Comparison of ENCODE assay signal across 12 cellular contexts in the genomic region with DNA sequence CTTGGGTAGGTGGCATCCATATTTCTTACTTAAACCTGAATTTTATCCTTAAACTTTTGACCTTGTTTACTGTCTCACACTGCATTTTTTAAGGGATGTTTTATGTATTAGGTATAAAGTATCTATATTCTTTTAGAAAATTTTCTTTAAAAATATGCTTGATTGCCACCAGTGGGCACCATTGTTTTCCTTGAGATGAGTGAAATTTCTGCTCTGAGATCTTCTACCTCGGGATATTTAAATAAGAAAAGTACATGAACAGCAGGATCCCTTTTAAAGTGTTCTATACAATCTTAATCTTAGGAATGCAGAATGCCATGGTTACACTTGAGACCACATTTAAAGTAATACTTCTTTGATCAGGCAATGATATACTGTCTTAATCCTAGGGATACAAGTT.
DNase-seq lines count a peak whose midpoint lies in the region; ATAC-seq and TF ChIP-seq lines count a peak whose summit lies in the region.
"Had no signal": no experiment of that assay in that cellular context is flagged by ENCODE, and none has a peak within 500 bp of the region (broad histone marks: within the 10 kb centered on the region; RNA-seq: fewer than 3 reads in every experiment).

No MANE protein-coding gene starts in this region.

- peak; percentile 55 for TF ChIP-seq CTCF in LNCAP (IDR thresholded peaks at IDR 0.05)
- peak in 2 of 3 donors; percentile 41 to 43 for TF ChIP-seq CTCF in breast epithelium (IDR thresholded peaks at IDR 0.05)
- TF ChIP-seq CTCF in MM.1S (IDR thresholded peaks at IDR 0.05; ENCODE audit: low read length), result no peak

- no peaks in the 10 kb centered on the region for H3K27me3 ChIP-seq in breast epithelium
- no peaks in the 10 kb centered on the region for H3K27me3 ChIP-seq in MM.1S (replicated peaks; ENCODE audit: insufficient read depth, low read length)

- H3K9me2 ChIP-seq in MM.1S (replicated peaks; ENCODE audit: insufficient read depth, low read length), result no peaks in the 10 kb centered on the region

- no peak overlapping the region for H2AFZ ChIP-seq in MM.1S (ENCODE audit: low read length)

- no peak overlapping the region for H3K27ac ChIP-seq in breast epithelium
- no peak overlapping the region for H3K27ac ChIP-seq in MM.1S (ENCODE audit: low read length)

- TF ChIP-seq POLR2A in breast epithelium (IDR thresholded peaks at IDR 0.05), result no peak

- H3K4me3 ChIP-seq in breast epithelium (no peak overlapping the region), MM.1S (ENCODE audit: low read length) (no peak overlapping the region)

- H3K9me3 ChIP-seq in breast epithelium (no peaks in the 10 kb centered on the region), MM.1S (replicated peaks; ENCODE audit: insufficient read depth, low read length) (no peaks in the 10 kb centered on the region)

- no peak for ATAC-seq in HG03354 (IDR thresholded peaks at IDR 0.05; ENCODE audit: poor library complexity, severe bottlenecking, unreplicated experiment)
- ATAC-seq: stimulated activated naive CD8-positive, alpha-beta T cell treated with anti-CD3 and anti-CD28 coated beads, Interleukin-15, Interleukin-2, amounts not matched to agents 100 U/mL and 50 U/mL, for 24 hours; WTC11 had no signal

- no peaks in the 10 kb centered on the region for H3K36me3 ChIP-seq in breast epithelium
- H3K36me3 ChIP-seq in MM.1S (replicated peaks; ENCODE audit: insufficient read depth, low read length), result no peaks in the 10 kb centered on the region; the same call in 1 of the 2 replicates

- intact Hi-C loops in breast epithelium (cut with DNase I; ENCODE audit: low total_unique reads), result no loop called here

- DNase-seq in AG20443 (ENCODE audit: low spot score), result peak; percentile 21
- no peak for DNase-seq in breast epithelium (ENCODE audit: low spot score in 2 of 2)
- peak; percentile 35 to 44 for DNase-seq in lung microvascular endothelial cell (ENCODE audit: low read depth in 2 of 2)
- DNase-seq in NCI-H187 (lab: John Stamatoyannopoulos, UW), result no peak
- DNase-seq in activated CD4-positive, alpha-beta T cell treated with anti-CD3 and anti-CD28 coated beads, Interleukin-2, amount 50 U/mL, for 1 hour, result no peak
- no peak for DNase-seq in MM.1S
- DNase-seq: NCI-H2029 treated with DMSO at 0.1 percent for 48 hours; nucleus accumbens; stimulated activated naive CD8-positive, alpha-beta T cell treated with anti-CD3 and anti-CD28 coated beads, Interleukin-15, Interleukin-2, amounts not matched to agents 100 U/mL and 50 U/mL, for 24 hours had no signal

- H3K4me1 ChIP-seq in breast epithelium (no peaks in the 10 kb centered on the region), MM.1S (ENCODE audit: low read length) (no peaks in the 10 kb centered on the region)

- H3K4me2 ChIP-seq in MM.1S (ENCODE audit: low read depth, low read length), result no peak overlapping the region

- H3K9ac ChIP-seq in MM.1S (ENCODE audit: low read length), result no peak overlapping the region

- no peaks in the 10 kb centered on the region for H3K79me2 ChIP-seq in MM.1S (ENCODE audit: low read length)

- H3F3A ChIP-seq in MM.1S (ENCODE audit: insufficient read depth, low read length), result no peaks in the 10 kb centered on the region

- no peaks in the 10 kb centered on the region for H4K20me1 ChIP-seq in MM.1S (ENCODE audit: insufficient read depth, low read length)

Comparison
In these comparisons a context has a peak if more than half of its experiments do, and no peak if none do; other contexts are left out.
1. DNase-seq: peak in AG20443 (single experiment) and lung microvascular endothelial cell (2 of 2); none in breast epithelium (0 of 2), NCI-H187 (0 of 2), activated CD4-positive, alpha-beta T cell treated with anti-CD3 and anti-CD28 coated beads, Interleukin-2, amount 50 U/mL, for 1 hour (single experiment) and MM.1S (single experiment).